11 cellular contexts compared by ENCODE assay signal in the genomic region with DNA sequence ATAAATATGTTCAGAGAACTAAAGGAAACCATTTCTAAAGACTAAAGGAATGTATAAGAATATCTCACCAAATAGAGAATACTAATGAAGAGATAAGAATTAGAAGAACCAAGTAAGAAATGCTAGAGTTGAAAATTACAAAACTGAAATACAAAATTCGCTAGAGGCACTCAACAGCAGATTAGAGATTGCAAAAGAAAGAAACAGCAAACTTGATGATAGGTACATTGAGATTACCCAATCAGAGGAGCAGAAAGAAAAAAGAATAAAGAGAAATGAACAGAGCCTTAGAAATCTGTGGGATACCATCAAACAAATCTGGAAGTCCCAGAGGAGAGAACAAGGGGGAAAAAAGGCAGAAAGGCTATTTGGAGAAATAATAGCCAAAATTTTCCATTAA.
"Had no signal": no experiment of that assay in that cellular context is flagged by ENCODE, and none has a peak within 500 bp of the region (broad histone marks: within the 10 kb centered on the region; RNA-seq: fewer than 3 reads in every experiment).

No MANE protein-coding gene starts in this region.

- H3K27ac ChIP-seq: GM23248 had no signal

- H3K4me3 Mint-ChIP-seq: GM23338, H9, HFFc6 had no signal

- H3K36me3 ChIP-seq: HAP-1 had no signal

- H2AFZ ChIP-seq: GM23248, GM23338 had no signal

- H3K4me3 ChIP-seq: GM23248, GM23338, HAP-1 had no signal

- H3K4me2 ChIP-seq: GM23338 had no signal

- DNase-seq: GM23248, GOT3, H7, H9, HCEC 1CT, HFFc6 had no signal

- ATAC-seq: GM23338, HCT116 had no signal

- FAIRE-seq: H1, H54 had no signal

- H3K9ac ChIP-seq: GM23248 had no signal

- H3K4me1 ChIP-seq: HAP-1 had no signal

- H3K9me3 ChIP-seq: HAP-1 had no signal

- H3K27ac Mint-ChIP-seq: GM23338, H9, HFFc6 had no signal
